In genomic region chr17:21285164-21286065, GRCh38 we compare ENCODE assay signal across 8 cellular contexts. TPM values are rescaled to one million over a fixed set of nuclear protein-coding genes. Genes with fewer than 3 reads are reported as not detected.
DNase-seq lines count a peak whose midpoint lies in the region; ATAC-seq lines count a peak whose summit lies in the region.

No MANE protein-coding gene starts in this region.

- DNase-seq in Daoy (ENCODE audit: low read depth) (peak; percentile 62), KBM-7 (peak; percentile 31), astrocyte of the hippocampus (ENCODE audit: low read depth, low spot score) (peak; percentile 50), NCI-H1436 treated with DMSO at 0.1 percent for 48 hours (lab: John Stamatoyannopoulos, UW) (no peak)

- in situ Hi-C loops in KBM-7 (cut with MboI; ENCODE audit: low pct_unique_long_range_greater_than_20kb, low sequenced_read_pairs), result no loop called here

- peaks cover 21 to 63% (median 62%) of the 10 kb centered on the region in 5 donors for H3K4me1 ChIP-seq in subcutaneous abdominal adipose tissue (ENCODE audit: control insufficient read depth in 5 of 5, insufficient read depth in 5 of 5, low read length in 5 of 5)

- H3K27ac ChIP-seq in layer of hippocampus (ENCODE audit: low read depth, low read length) (peak overlapping the region; percentile 86), subcutaneous abdominal adipose tissue (ENCODE audit: low read depth, low read length) (peak overlapping the region; percentile 100)

- H3K9me3 ChIP-seq in subcutaneous abdominal adipose tissue (ENCODE audit: control insufficient read depth in 5 of 5, low read length in 5 of 5), result no peaks in the 10 kb centered on the region

- peak overlapping the region; percentile 87 to 99 (median 95) for H3K9ac ChIP-seq in subcutaneous abdominal adipose tissue (ENCODE audit: low read length in 5 of 5)

- H3K4me3 ChIP-seq in subcutaneous abdominal adipose tissue (ENCODE audit: low read depth in 1 of 5, low read length in 5 of 5), result peak overlapping the region; percentile 94 to 99 (median 96)

- H3K36me3 ChIP-seq in subcutaneous abdominal adipose tissue (ENCODE audit: control insufficient read depth in 5 of 5, insufficient read depth in 5 of 5, low read length in 5 of 5), result no peaks in the 10 kb centered on the region

- ATAC-seq in HG03097 (IDR thresholded peaks at IDR 0.05; ENCODE audit: low FRiP score, unreplicated experiment) (no peak), HG03039 (IDR thresholded peaks at IDR 0.05; ENCODE audit: unreplicated experiment) (no peak)

- H3K27me3 ChIP-seq in layer of hippocampus (ENCODE audit: control insufficient read depth, insufficient read depth, low read length) (no peaks in the 10 kb centered on the region), subcutaneous abdominal adipose tissue (ENCODE audit: control insufficient read depth in 5 of 5, insufficient read depth in 4 of 5, low read length in 5 of 5) (no peaks in the 10 kb centered on the region)

RNA-seq across cellular contexts. Expression of gene MAP2K3, which starts 0.9 kb away (rescaled TPM):
- total RNA-seq in Daoy (2014; rRNA removed; shearing (Covaris generic)), result 7.4 and 11.7 TPM in 2 replicates

RNA-seq across cellular contexts. Expression of gene NATD1, which starts 32.2 kb away (rescaled TPM):
- 0.83 and 0.86 TPM in 2 replicates for total RNA-seq in Daoy (2014; rRNA removed; shearing (Covaris generic))
